ENCODE assay signal across 29 cellular contexts in genomic region chr9:8940650-8941049, GRCh38.
"Had no signal": no experiment of that assay in that cellular context is flagged by ENCODE, and none has a peak within 500 bp of the region (broad histone marks: within the 10 kb centered on the region; RNA-seq: fewer than 3 reads in every experiment).

No MANE protein-coding gene starts in this region.

- H3K4me3 Mint-ChIP-seq: dendritic cell treated with granulocyte-macrophage colony-stimulating factor and Interleukin-4, amounts not matched to agents 40 ng/mL and 50 ng/mL, for 4 days; effector memory CD8-positive, alpha-beta T cell; endodermal cell had no signal

- H3K27ac ChIP-seq: colonic mucosa, coronary artery, dorsolateral prefrontal cortex, epithelial cell of prostate, esophagus muscularis mucosa, esophagus squamous epithelium, foreskin keratinocyte, gastrocnemius medialis, gastroesophageal sphincter, heart left ventricle, heart right ventricle had no signal

- ATAC-seq: effector memory CD8-positive, alpha-beta T cell; esophagus mucosa; foreskin keratinocyte; gastrocnemius medialis; gastroesophageal sphincter; heart left ventricle; heart right ventricle had no signal

- DNase-seq: colonic mucosa; cortex of kidney; dermis blood vessel endothelial cell; dorsolateral prefrontal cortex; effector CD4-positive, alpha-beta T cell; effector CD8-positive, alpha-beta T cell; effector memory CD4-positive, alpha-beta T cell; effector memory CD8-positive, alpha-beta T cell; endodermal cell; erythroblast; esophagus squamous epithelium; foreskin fibroblast; foreskin keratinocyte; foreskin melanocyte; gastrocnemius medialis; glutamatergic neuron; head of caudate nucleus; heart left ventricle; heart right ventricle had no signal

- H3K9me3 Mint-ChIP-seq: dendritic cell treated with granulocyte-macrophage colony-stimulating factor and Interleukin-4, amounts not matched to agents 40 ng/mL and 50 ng/mL, for 4 days had no signal

- H3K4me3 ChIP-seq: colonic mucosa, coronary artery, dorsolateral prefrontal cortex, esophagus muscularis mucosa, esophagus squamous epithelium, gastrocnemius medialis, gastroesophageal sphincter, heart left ventricle, heart right ventricle had no signal

- H3K27me3 Mint-ChIP-seq: dendritic cell treated with granulocyte-macrophage colony-stimulating factor and Interleukin-4, amounts not matched to agents 40 ng/mL and 50 ng/mL, for 4 days; effector memory CD8-positive, alpha-beta T cell had no signal

- H3K27ac Mint-ChIP-seq: dendritic cell treated with granulocyte-macrophage colony-stimulating factor and Interleukin-4, amounts not matched to agents 40 ng/mL and 50 ng/mL, for 4 days; effector memory CD8-positive, alpha-beta T cell; endodermal cell had no signal

- H3K27me3 ChIP-seq: colonic mucosa, dorsolateral prefrontal cortex, esophagus muscularis mucosa, esophagus squamous epithelium, foreskin keratinocyte, gastrocnemius medialis, heart left ventricle, heart right ventricle had no signal

- H3K36me3 ChIP-seq: colonic mucosa, esophagus muscularis mucosa, esophagus squamous epithelium, gastrocnemius medialis, gastroesophageal sphincter, heart left ventricle, heart right ventricle had no signal

- H3K4me1 ChIP-seq: colonic mucosa, esophagus muscularis mucosa, esophagus squamous epithelium, foreskin keratinocyte, gastrocnemius medialis, gastroesophageal sphincter, heart left ventricle, heart right ventricle had no signal

- FAIRE-seq: colon, endometrium, endothelial cell of umbilical vein, frontal cortex had no signal

- H3K9me3 ChIP-seq: colonic mucosa, esophagus squamous epithelium, gastrocnemius medialis had no signal
